Comparison of ENCODE assay signal across 22 cellular contexts in genomic region chr14:104429291-104429861, GRCh38.
DNase-seq lines count a peak whose midpoint lies in the region; ATAC-seq and TF ChIP-seq lines count a peak whose summit lies in the region.
"Had no signal": no experiment of that assay in that cellular context is flagged by ENCODE, and none has a peak within 500 bp of the region (broad histone marks: within the 10 kb centered on the region; RNA-seq: fewer than 3 reads in every experiment).

No MANE protein-coding gene starts in this region.

- intact Hi-C loops in posterior vena cava (cut with DNase I) = no loop called here

- ATAC-seq in T-helper 17 cell = no peak
- no peak for ATAC-seq in GM18858 (IDR thresholded peaks at IDR 0.05; ENCODE audit: unreplicated experiment)
- ATAC-seq: activated T-cell treated with anti-CD3 and anti-CD28 coated beads, Interleukin-2, amount 50 U/mL, for 72 hours; gastrocnemius medialis had no signal

- no peak overlapping the region for H3K18ac ChIP-seq in H9 (ENCODE audit: insufficient read length, low read depth, low read length)

- H3K27me3 Mint-ChIP-seq in H9 (ENCODE audit: low read depth) (no peaks in the 10 kb centered on the region), T-helper 17 cell (peaks cover 25% of the 10 kb centered on the region)
- H3K27me3 Mint-ChIP-seq: activated naive CD4-positive, alpha-beta T cell treated with anti-CD3 and anti-CD28 coated beads, Interleukin-2, amount 50 U/mL, for 24 hours; stimulated activated naive CD8-positive, alpha-beta T cell treated with anti-CD3 and anti-CD28 coated beads, Interleukin-15, Interleukin-2, amounts not matched to agents 100 ng/mL and 50 ng/mL, for 24 hours had no signal

- H2BK20ac ChIP-seq in H9 (ENCODE audit: low read depth, low read length, poor library complexity, severe bottlenecking) = no peak overlapping the region

- H3K79me1 ChIP-seq in H9 (ENCODE audit: insufficient read depth, low read depth, low read length, poor library complexity, severe bottlenecking) = no peaks in the 10 kb centered on the region

- H4K91ac ChIP-seq in H9 (ENCODE audit: insufficient read length, low read depth, low read length) = no peak overlapping the region

- no peak overlapping the region for H2BK5ac ChIP-seq in H9 (ENCODE audit: insufficient read length, low read length)

- H3K56ac ChIP-seq in H9 (ENCODE audit: insufficient read length, low read depth, low read length) = no peak overlapping the region

- H3K27ac Mint-ChIP-seq in H9 (no peak overlapping the region), T-helper 17 cell (no peak overlapping the region)
- H3K27ac Mint-ChIP-seq: activated naive CD4-positive, alpha-beta T cell treated with anti-CD3 and anti-CD28 coated beads, Interleukin-2, amount 50 U/mL, for 24 hours; activated T-cell treated with anti-CD3 and anti-CD28 coated beads, Interleukin-2, amount 50 U/mL, for 72 hours; nephron; stimulated activated naive CD8-positive, alpha-beta T cell treated with anti-CD3 and anti-CD28 coated beads, Interleukin-15, Interleukin-2, amounts not matched to agents 100 ng/mL and 50 ng/mL, for 24 hours had no signal

- no peak overlapping the region for H4K8ac ChIP-seq in H9 (replicated peaks; ENCODE audit: insufficient read length, low read depth, low read length)

- no peak overlapping the region; the same call in 1 of the 2 replicates for H3K14ac ChIP-seq in H9 (ENCODE audit: insufficient read depth, low read length)

- H3K23me2 ChIP-seq in H9 (ENCODE audit: insufficient read length, low read depth, low read length, poor library complexity, severe bottlenecking) = no peaks in the 10 kb centered on the region

- H3K9ac ChIP-seq in H9 (ENCODE audit: extremely low read depth, insufficient read length, low read length) = no peak overlapping the region

- no peaks in the 10 kb centered on the region for H3K9me3 ChIP-seq in H9 (ENCODE audit: control insufficient read depth, low read depth, low read length)
- no peaks in the 10 kb centered on the region for H3K9me3 ChIP-seq in T-helper 17 cell (ENCODE audit: control insufficient read depth, low read length, poor library complexity, severe bottlenecking)
- H3K9me3 ChIP-seq: gastrocnemius medialis had no signal

- no peaks in the 10 kb centered on the region for H3K27me3 ChIP-seq in H9 (ENCODE audit: insufficient read depth, low read length)

- H3K4me3 Mint-ChIP-seq in H9 = no peak overlapping the region
- peak overlapping the region; percentile 19 for H3K4me3 Mint-ChIP-seq in T-helper 17 cell
- H3K4me3 Mint-ChIP-seq: activated naive CD4-positive, alpha-beta T cell treated with anti-CD3 and anti-CD28 coated beads, Interleukin-2, amount 50 U/mL, for 24 hours; activated T-cell treated with anti-CD3 and anti-CD28 coated beads, Interleukin-2, amount 50 U/mL, for 72 hours; CD8-positive, alpha-beta memory T cell; central memory CD8-positive, alpha-beta T cell; nephron; stimulated activated naive CD8-positive, alpha-beta T cell treated with anti-CD3 and anti-CD28 coated beads, Interleukin-15, Interleukin-2, amounts not matched to agents 100 ng/mL and 50 ng/mL, for 24 hours had no signal

- H3T11ph ChIP-seq in H9 (ENCODE audit: low read length) = no peak overlapping the region

- no peak overlapping the region for H3K27ac ChIP-seq in H9 (ENCODE audit: insufficient read length, low read depth, low read length)
- H3K27ac ChIP-seq: gastrocnemius medialis had no signal

- no peaks in the 10 kb centered on the region for H3K9me3 Mint-ChIP-seq in H9
- H3K9me3 Mint-ChIP-seq: activated naive CD4-positive, alpha-beta T cell treated with anti-CD3 and anti-CD28 coated beads, Interleukin-2, amount 50 U/mL, for 24 hours; activated T-cell treated with anti-CD3 and anti-CD28 coated beads, Interleukin-2, amount 50 U/mL, for 72 hours; CD8-positive, alpha-beta memory T cell; central memory CD8-positive, alpha-beta T cell; nephron; stimulated activated naive CD8-positive, alpha-beta T cell treated with anti-CD3 and anti-CD28 coated beads, Interleukin-15, Interleukin-2, amounts not matched to agents 100 ng/mL and 50 ng/mL, for 24 hours had no signal

- no peak overlapping the region for H2AFZ ChIP-seq in H9 (ENCODE audit: low read length)

- H2BK15ac ChIP-seq in H9 (ENCODE audit: low read depth, low read length) = no peak overlapping the region

- WGBS in H9 (ENCODE audit: extremely low coverage, insufficient read length, low lambda C conversion rate) = no CpG with 5 or more reads among the region's 30 CpGs

- H3K79me2 ChIP-seq in H9 (ENCODE audit: insufficient read depth, low read length) = no peaks in the 10 kb centered on the region

- H3K23ac ChIP-seq in H9 (ENCODE audit: insufficient read length, low read depth, low read length) = no peak overlapping the region

- H2BK120ac ChIP-seq in H9 (ENCODE audit: low read depth, low read length, poor library complexity, severe bottlenecking) = no peak overlapping the region

- no peak overlapping the region for H4K5ac ChIP-seq in H9 (ENCODE audit: insufficient read length, low read depth, low read length)

- H2BK12ac ChIP-seq in H9 (ENCODE audit: insufficient read length, low read depth, low read length) = no peak overlapping the region

- peak; percentile 9 for DNase-seq in activated CD8-positive, alpha-beta memory T cell treated with anti-CD3 and anti-CD28 coated beads, Interleukin-2, amount 50 U/mL, for 4 hours
- no peak for DNase-seq in activated CD8-positive, alpha-beta memory T cell treated with anti-CD3 and anti-CD28 coated beads, Interleukin-2, amount 50 U/mL, for 48 hours
- DNase-seq in H9 = peak; percentile 22
- no peak for DNase-seq in T-helper 17 cell
- peak; percentile 73 for DNase-seq in posterior vena cava (ENCODE audit: low spot score)
- no peak for DNase-seq in effector CD4-positive, alpha-beta T cell
- DNase-seq in nucleus accumbens (lab: John Stamatoyannopoulos, UW) = no peak
- DNase-seq: activated CD4-positive, alpha-beta T cell treated with anti-CD3 and anti-CD28 coated beads, Interleukin-2, amount 50 U/mL, for 1 hour; activated T-cell treated with anti-CD3 and anti-CD28 coated beads, Interleukin-2, amount 50 U/mL, for 72 hours; CD8-positive, alpha-beta memory T cell; erythroblast; gastrocnemius medialis; MM.1S; NCI-H187 treated with DMSO at 0.1 percent for 48 hours; small intestine; stimulated activated CD4-positive, alpha-beta T cell treated with anti-CD3 and anti-CD28 coated beads, Interleukin-4, amount 100 ng/mL, for 24 hours; trophoblast cell had no signal

- TF ChIP-seq CTCF in H9 (conservative IDR thresholded peaks at IDR 0.05) = no peak

- H3K4me1 ChIP-seq in H9 (ENCODE audit: insufficient read depth, low read length) = no peaks in the 10 kb centered on the region
- H3K4me1 ChIP-seq: gastrocnemius medialis had no signal

- H3K36me3 Mint-ChIP-seq in H9 (ENCODE audit: insufficient read depth in 1 of 3, low read depth in 3 of 3) (no peaks in the 10 kb centered on the region; a peak in 1 of 7 replicates), T-helper 17 cell (ENCODE audit: low read depth) (peaks cover 3% of the 10 kb centered on the region)
- H3K36me3 Mint-ChIP-seq: activated naive CD4-positive, alpha-beta T cell treated with anti-CD3 and anti-CD28 coated beads, Interleukin-2, amount 50 U/mL, for 24 hours; CD8-positive, alpha-beta memory T cell had no signal

- H2AK5ac ChIP-seq in H9 (ENCODE audit: insufficient read length, low read length) = no peak overlapping the region

- H4K20me1 ChIP-seq in H9 (ENCODE audit: control insufficient read depth, insufficient read depth, insufficient read length) = no peaks in the 10 kb centered on the region

- H3K4me1 Mint-ChIP-seq in H9 (peaks cover 0 to 6% of the 10 kb centered on the region in 2 experiments; a peak in 1 of 4 replicates), T-helper 17 cell (peaks cover 6% of the 10 kb centered on the region)
- H3K4me1 Mint-ChIP-seq: activated naive CD4-positive, alpha-beta T cell treated with anti-CD3 and anti-CD28 coated beads, Interleukin-2, amount 50 U/mL, for 24 hours; CD8-positive, alpha-beta memory T cell had no signal

- no peak overlapping the region for H3K4ac ChIP-seq in H9 (ENCODE audit: low read depth, low read length)

- H3K4me2 ChIP-seq in H9 (ENCODE audit: insufficient read depth, insufficient read length, low read length) = no peak overlapping the region

Comparison
In these comparisons a context has a peak if more than half of its experiments do, and no peak if none do; other contexts are left out.
1. DNase-seq: peak in activated CD8-positive, alpha-beta memory T cell treated with anti-CD3 and anti-CD28 coated beads, Interleukin-2, amount 50 U/mL, for 4 hours (single experiment), H9 (single experiment) and posterior vena cava (single experiment); none in activated CD8-positive, alpha-beta memory T cell treated with anti-CD3 and anti-CD28 coated beads, Interleukin-2, amount 50 U/mL, for 48 hours (single experiment), T-helper 17 cell (0 of 3), effector CD4-positive, alpha-beta T cell (single experiment) and nucleus accumbens (0 of 56).